In the genomic region with DNA sequence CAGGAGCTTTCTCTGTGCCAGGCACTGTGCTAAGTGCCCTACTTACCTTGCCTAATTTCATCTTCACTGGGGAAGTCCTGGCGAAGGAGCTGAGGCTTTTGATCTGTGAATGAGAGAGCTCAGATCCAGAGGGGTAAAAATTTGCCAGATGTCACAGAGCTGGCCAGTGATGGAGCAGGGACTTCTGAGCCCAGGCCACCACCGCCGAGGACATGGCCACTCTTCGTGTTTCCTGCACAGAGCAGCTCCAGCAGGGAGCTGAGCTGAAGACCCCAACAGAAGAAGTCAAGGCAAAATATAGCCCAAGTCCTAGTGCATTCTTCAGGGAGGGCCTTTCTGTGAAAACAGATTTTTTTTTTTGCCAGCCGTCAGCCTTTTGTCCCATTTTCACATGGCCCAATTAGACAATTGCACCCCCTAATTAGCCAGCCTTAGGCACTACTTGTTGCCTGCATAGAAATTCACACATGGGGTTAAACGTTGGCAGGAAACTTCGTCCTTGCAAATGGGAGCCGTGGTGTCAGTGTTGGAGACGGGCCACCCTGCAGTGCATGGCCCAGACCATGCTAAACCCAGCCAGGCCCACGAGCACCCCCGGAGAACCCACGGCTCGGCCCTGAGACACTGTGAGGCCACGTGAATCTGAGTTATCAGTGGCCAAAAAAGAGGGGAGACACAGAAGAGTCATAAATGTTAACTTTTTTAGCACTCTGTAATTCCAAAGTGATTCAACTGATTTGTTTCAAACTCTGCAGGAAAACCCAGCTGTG, we compare ENCODE assay signal across 15 cellular contexts. TPM values are rescaled to one million over a fixed set of nuclear protein-coding genes. Genes with fewer than 3 reads are reported as not detected.
DNase-seq lines count a peak whose midpoint lies in the region; ATAC-seq and TF ChIP-seq lines count a peak whose summit lies in the region.
"Had no signal": no experiment of that assay in that cellular context is flagged by ENCODE, and none has a peak within 500 bp of the region (broad histone marks: within the 10 kb centered on the region; RNA-seq: fewer than 3 reads in every experiment).

No MANE protein-coding gene starts in this region.

- peak overlapping the region; percentile 38 for H3K27ac ChIP-seq in layer of hippocampus (ENCODE audit: low read depth, low read length)
- H3K27ac ChIP-seq in stomach: no peak overlapping the region
- H3K27ac ChIP-seq in gastroesophageal sphincter: no peak overlapping the region
- H3K27ac ChIP-seq: BLaER1 had no signal

- peaks cover 3% of the 10 kb centered on the region for H3K4me1 Mint-ChIP-seq in activated CD4-positive, alpha-beta T cell treated with anti-CD3 and anti-CD28 coated beads for 36 hours

- 59 to 67% (median 64%) methylated on average over 14 of the region's 14 CpGs for WGBS in stomach, 5 donors
- 70% methylated on average over 4 of the region's 14 CpGs; no CpG with 5 or more reads in 1 of the 2 donors for WGBS in gastroesophageal sphincter (ENCODE audit: low coverage in 1 of 2), 2 donors

- DNase-seq in Right ventricle myocardium inferior (ENCODE audit: missing footprints): peak; percentile 66
- no peak for DNase-seq in left cardiac atrium
- DNase-seq in stomach: peak; percentile 5
- no peak for DNase-seq in activated CD4-positive, alpha-beta T cell treated with anti-CD3 and anti-CD28 coated beads for 36 hours
- DNase-seq: 8988T; AML-193; CD8-positive, alpha-beta memory T cell; DMS53; GF-D8; GOT3 had no signal

- H3K27me3 Mint-ChIP-seq in activated CD4-positive, alpha-beta T cell treated with anti-CD3 and anti-CD28 coated beads for 36 hours: peaks cover 20% of the 10 kb centered on the region

- H3K36me3 ChIP-seq in stomach: no peaks in the 10 kb centered on the region
- no peaks in the 10 kb centered on the region for H3K36me3 ChIP-seq in gastroesophageal sphincter
- H3K36me3 ChIP-seq: BLaER1, HAP-1 had no signal

- no peak for ATAC-seq in Right ventricle myocardium inferior
- no peak for ATAC-seq in left cardiac atrium
- ATAC-seq in activated CD4-positive, alpha-beta T cell treated with anti-CD3 and anti-CD28 coated beads for 36 hours: no peak
- no peak for ATAC-seq in HG03460 (IDR thresholded peaks at IDR 0.05; ENCODE audit: unreplicated experiment)
- no peak for ATAC-seq in gastroesophageal sphincter

- no peak for TF ChIP-seq CTCF in stomach (IDR thresholded peaks at IDR 0.05)
- no peak for TF ChIP-seq CTCF in gastroesophageal sphincter (IDR thresholded peaks at IDR 0.05)

- H3K4me3 ChIP-seq in stomach (no peak overlapping the region), gastroesophageal sphincter (no peak overlapping the region)
- H3K4me3 ChIP-seq: BLaER1, HAP-1 had no signal

- H3K9me3 ChIP-seq in stomach (no peaks in the 10 kb centered on the region), gastroesophageal sphincter (no peaks in the 10 kb centered on the region)
- H3K9me3 ChIP-seq: HAP-1 had no signal

- H3K4me1 ChIP-seq in stomach: peaks cover 0 to 5% (median 0%) of the 10 kb centered on the region in 4 donors
- peaks cover 0 to 4% (median 0%) of the 10 kb centered on the region in 3 donors for H3K4me1 ChIP-seq in gastroesophageal sphincter
- H3K4me1 ChIP-seq: BLaER1, HAP-1 had no signal

- H3K27ac Mint-ChIP-seq in activated CD4-positive, alpha-beta T cell treated with anti-CD3 and anti-CD28 coated beads for 36 hours: no peak overlapping the region
- H3K27ac Mint-ChIP-seq: CD8-positive, alpha-beta memory T cell had no signal

- H3K36me3 Mint-ChIP-seq in activated CD4-positive, alpha-beta T cell treated with anti-CD3 and anti-CD28 coated beads for 36 hours (ENCODE audit: low read depth): no peaks in the 10 kb centered on the region

- H3K4me3 Mint-ChIP-seq in activated CD4-positive, alpha-beta T cell treated with anti-CD3 and anti-CD28 coated beads for 36 hours: no peak overlapping the region
- H3K4me3 Mint-ChIP-seq: CD8-positive, alpha-beta memory T cell had no signal

- TF ChIP-seq EP300 in stomach (IDR thresholded peaks at IDR 0.05) (no peak), gastroesophageal sphincter (IDR thresholded peaks at IDR 0.05) (no peak)

- CTCF ChIA-PET in activated CD4-positive, alpha-beta T cell treated with anti-CD3 and anti-CD28 coated beads for 36 hours (lab: Charles Lee): interaction anchor here (0.6 kb wide), 2 partner anchors 11 to 90 kb away, joined by 3 to 4 read pairs; no protein-coding TSS in a partner anchor

- POLR2A ChIA-PET in activated CD4-positive, alpha-beta T cell treated with anti-CD3 and anti-CD28 coated beads for 36 hours (lab: Charles Lee): no interaction called here

- H3K27me3 ChIP-seq in layer of hippocampus (ENCODE audit: control insufficient read depth, insufficient read depth, low read length) (peaks cover 2% of the 10 kb centered on the region), stomach (peaks cover 6 to 29% (median 15%) of the 10 kb centered on the region in 3 donors), gastroesophageal sphincter (peaks cover 52% of the 10 kb centered on the region)
- H3K27me3 ChIP-seq: BLaER1 had no signal

- intact Hi-C loops in Right ventricle myocardium inferior (cut with DNase I) (no loop called here), left cardiac atrium (cut with DNase I) (no loop called here), stomach (cut with DNase I; ENCODE audit: low total_unique reads) (no loop called here)
- intact Hi-C loops in activated CD4-positive, alpha-beta T cell treated with anti-CD3 and anti-CD28 coated beads for 36 hours (cut with DNase I, micrococcal nuclease): loop anchor here in 1 of 2 experiments (10.0 kb wide), 1 partner anchor 155 kb away; no protein-coding TSS in a partner anchor

- TF ChIP-seq POLR2A in stomach (IDR thresholded peaks at IDR 0.05) (no peak), gastroesophageal sphincter (IDR thresholded peaks at IDR 0.05) (no peak)

- H3K9me3 Mint-ChIP-seq in activated CD4-positive, alpha-beta T cell treated with anti-CD3 and anti-CD28 coated beads for 36 hours (ENCODE audit: low read depth): no peaks in the 10 kb centered on the region

RNA-seq across cellular contexts. Expression of gene ZNF536, which starts 7.8 kb away (rescaled TPM):
- total RNA-seq in Right ventricle myocardium inferior (2.2 TPM), left cardiac atrium (1 to 10 TPM; 1.2 TPM), stomach (10 to 100 TPM in 1 of 5 donors, 1 to 10 TPM in 2, under 1 TPM in 1, not detected in 1; 0.58 to 13.4 (median 3.8) TPM), gastroesophageal sphincter (1 to 10 TPM; 4.3 to 7.6 (median 5.5) TPM)
- 1 to 10 TPM in 1 of 3 donors, under 1 TPM in 2; 0.44 to 1.1 (median 0.53) TPM for polyA plus RNA-seq in stomach
- not detected for total RNA-seq in activated CD4-positive, alpha-beta T cell treated with anti-CD3 and anti-CD28 coated beads for 36 hours
- total RNA-seq: CD8-positive, alpha-beta memory T cell had no signal
- polyA plus RNA-seq: CD8-positive, alpha-beta memory T cell had no signal

Comparison
In these comparisons a context has a peak if more than half of its experiments do, and no peak if none do; other contexts are left out.
1. DNase-seq: peak in Right ventricle myocardium inferior (single experiment) and stomach (single experiment); none in left cardiac atrium (single experiment) and activated CD4-positive, alpha-beta T cell treated with anti-CD3 and anti-CD28 coated beads for 36 hours (single experiment).